ENCODE assay signal across 1 cellular context in the genomic region with DNA sequence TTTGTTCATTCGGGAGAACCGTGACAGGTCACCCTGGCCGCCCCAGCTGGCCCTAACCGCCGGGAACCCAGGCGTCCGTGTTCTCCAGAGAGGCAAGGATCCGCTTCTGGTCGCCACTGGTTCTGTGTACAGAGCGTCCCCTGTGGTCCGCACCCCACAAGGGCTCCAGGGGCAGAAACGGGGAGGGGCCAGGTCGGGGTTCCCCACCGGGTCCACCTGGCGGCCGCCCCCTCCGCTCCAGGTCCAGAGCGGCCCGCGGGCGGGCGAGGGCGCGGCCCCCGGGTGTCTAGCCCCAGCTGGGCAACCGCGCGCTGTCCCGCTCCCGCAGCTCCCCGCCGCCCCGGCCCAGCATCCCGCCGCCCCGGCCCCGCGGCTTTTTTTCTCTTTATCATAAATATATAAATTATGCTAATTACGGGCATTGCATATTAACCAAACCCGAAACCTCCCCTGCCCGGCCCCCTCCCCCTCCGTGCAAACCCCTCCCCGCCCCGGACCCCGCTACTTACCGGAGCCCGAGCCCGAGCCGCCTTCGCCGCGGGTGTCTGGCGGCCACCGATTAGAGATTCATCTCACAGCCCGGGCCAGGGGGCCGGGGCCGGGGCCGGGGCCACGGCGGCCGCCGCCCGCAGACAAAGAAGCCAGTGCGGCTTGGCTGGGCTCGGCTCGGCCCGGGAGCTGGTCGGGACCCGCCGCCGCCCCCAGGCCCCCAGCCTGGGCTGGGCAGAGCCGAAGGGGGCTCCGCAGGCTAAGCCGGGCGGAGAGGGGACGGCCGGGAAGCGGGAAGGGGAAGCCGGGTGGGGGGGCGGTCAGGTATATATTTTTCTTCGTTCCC.
TF ChIP-seq lines count a peak whose summit lies in the region.

No MANE protein-coding gene starts in this region.

TF ChIP-seq in K562, 482 proteins besides CTCF, POLR2A, EP300 and RAD21 (continued from another document):
- TF ChIP-seq MLLT1 (IDR thresholded peaks at IDR 0.05) (peak in 1 of 2 experiments; percentile 62; a peak in 2 of 4 replicates), RCOR1 (IDR thresholded peaks at IDR 0.05; ENCODE audit: borderline replicate concordance in 1 of 2, low read depth in 2 of 2, low read length in 2 of 2) (0 out of 4 replicates have a peak, but pooled peaks of 1 of the 2 experiments have one; percentile 12), ZBTB2 (IDR thresholded peaks at IDR 0.05) (peak; percentile 69; the same call in 1 of the 2 replicates), CHD1 (IDR thresholded peaks at IDR 0.05; ENCODE audit: low read length) (peak; percentile 40), TSC22D4 (tag; IDR thresholded peaks at IDR 0.05) (no peak), HINFP (tag; conservative IDR thresholded peaks at IDR 0.05; ENCODE audit: low read depth) (peak; percentile 97), ZNF830 (CRISPR knock-in tag; IDR thresholded peaks at IDR 0.05) (no peak), HDAC1 (IDR thresholded peaks at IDR 0.05) (peak in 1 of 2 experiments; percentile 19; a peak in 1 of 4 replicates)
- TF ChIP-seq, protein P1, sequence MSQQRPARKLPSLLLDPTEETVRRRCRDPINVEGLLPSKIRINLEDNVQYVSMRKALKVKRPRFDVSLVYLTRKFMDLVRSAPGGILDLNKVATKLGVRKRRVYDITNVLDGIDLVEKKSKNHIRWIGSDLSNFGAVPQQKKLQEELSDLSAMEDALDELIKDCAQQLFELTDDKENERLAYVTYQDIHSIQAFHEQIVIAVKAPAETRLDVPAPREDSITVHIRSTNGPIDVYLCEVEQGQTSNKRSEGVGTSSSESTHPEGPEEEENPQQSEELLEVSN (IDR thresholded peaks at IDR 0.05; ENCODE audit: borderline replicate concordance in 1 of 2, extremely low read depth in 1 of 2, insufficient read depth in 1 of 2, insufficient read length in 1 of 2, low read depth in 1 of 2, low read length in 1 of 2, poor library complexity in 1 of 2, severe bottlenecking in 1 of 2), result peak in 1 of 2 experiments; percentile 8
- TF ChIP-seq, protein P2, sequence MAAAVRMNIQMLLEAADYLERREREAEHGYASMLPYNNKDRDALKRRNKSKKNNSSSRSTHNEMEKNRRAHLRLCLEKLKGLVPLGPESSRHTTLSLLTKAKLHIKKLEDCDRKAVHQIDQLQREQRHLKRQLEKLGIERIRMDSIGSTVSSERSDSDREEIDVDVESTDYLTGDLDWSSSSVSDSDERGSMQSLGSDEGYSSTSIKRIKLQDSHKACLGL (CRISPR knock-in tag; IDR thresholded peaks at IDR 0.05; ENCODE audit: borderline replicate concordance, poor library complexity, severe bottlenecking), result no peak
